ENCODE assay signal across 27 cellular contexts in the genomic region with DNA sequence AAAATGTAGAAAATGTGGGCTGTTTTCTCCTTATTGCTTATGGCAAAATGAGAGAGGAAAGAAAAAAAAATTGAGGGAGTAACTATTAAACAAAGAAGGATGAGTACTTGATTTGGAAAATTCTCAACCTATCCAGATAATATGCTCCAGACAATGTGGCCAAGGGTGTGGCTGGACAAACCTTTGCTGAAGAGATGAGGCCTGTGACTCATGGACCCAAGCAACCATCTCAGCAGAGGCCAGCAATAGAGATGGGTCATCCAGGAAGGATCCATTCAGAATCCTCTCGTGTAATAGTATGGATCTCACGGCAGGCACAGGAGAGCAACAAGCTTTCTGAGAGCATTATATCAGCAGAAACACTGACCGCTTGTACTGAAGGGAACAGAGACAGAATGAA.
"Had no signal": no experiment of that assay in that cellular context is flagged by ENCODE, and none has a peak within 500 bp of the region (broad histone marks: within the 10 kb centered on the region; RNA-seq: fewer than 3 reads in every experiment).

No MANE protein-coding gene starts in this region.

- H3K4me3 ChIP-seq: Peyer's patch, SJSA1 had no signal

- ATAC-seq: activated naive CD8-positive, alpha-beta T cell treated with anti-CD3 and anti-CD28 coated beads, Interleukin-2, amount 50 U/mL, for 24 hours; activated T-cell treated with anti-CD3 and anti-CD28 coated beads, Interleukin-2, amount 50 U/mL, for 4 hours; PC-3; WTC11 had no signal

- H3K27ac ChIP-seq: Peyer's patch, SJSA1 had no signal

- H3K4me1 ChIP-seq: Peyer's patch, SJSA1 had no signal

- H3K27me3 ChIP-seq: Peyer's patch, SJSA1 had no signal

- DNase-seq: activated CD4-positive, alpha-beta memory T cell treated with anti-CD3 and anti-CD28 coated beads for 36 hours; activated CD4-positive, alpha-beta T cell treated with anti-CD3 and anti-CD28 coated beads for 4 hours; activated CD4-positive, alpha-beta T cell treated with anti-CD3 and anti-CD28 coated beads, Interleukin-2, amount 50 U/mL, for 1 hour; activated CD4-positive, CD25-positive, alpha-beta regulatory T cell treated with anti-CD3 and anti-CD28 coated beads, Interleukin-2, amount 50 U/mL, for 72 hours; activated CD8-positive, alpha-beta memory T cell treated with anti-CD3 and anti-CD28 coated beads, Interleukin-2, amount 50 U/mL, for 4 hours; activated gamma-delta T cell treated with Interleukin-2 at 50 U/mL for 16 hours; activated naive CD4-positive, alpha-beta T cell treated with anti-CD3 and anti-CD28 coated beads, Interleukin-2, amount 10 ng/mL, durations not matched to agents 7 days and 5 days; activated naive CD8-positive, alpha-beta T cell treated with anti-CD3 and anti-CD28 coated beads, Interleukin-2, amount 50 U/mL, for 24 hours; activated T-cell treated with anti-CD3 and anti-CD28 coated beads for 4 hours; activated T-cell treated with anti-CD3 and anti-CD28 coated beads, Interleukin-2, amount 50 U/mL, for 4 hours; anterior cingulate cortex; central memory CD4-positive, alpha-beta T cell; NCI-H1048; NCI-H1105 treated with DMSO at 0.1 percent for 48 hours; NCI-H1436; NCI-H1694; NCI-H1930; NCI-H2081 treated with DMSO at 0.1 percent for 48 hours; NCI-H345; NCI-H524 treated with DMSO at 0.1 percent for 48 hours; PC-3; Peyer's patch; RPMI8226; SHP77 treated with DMSO at 0.1 percent for 48 hours; SK-N-SH had no signal

- H3K4me2 ChIP-seq: SK-N-SH had no signal

- H3K9ac ChIP-seq: SK-N-SH had no signal

- H3K9me3 ChIP-seq: Peyer's patch, SJSA1, SK-N-SH had no signal

- H3K36me3 ChIP-seq: Peyer's patch, SJSA1 had no signal
